18 cellular contexts compared by ENCODE assay signal in the genomic region with DNA sequence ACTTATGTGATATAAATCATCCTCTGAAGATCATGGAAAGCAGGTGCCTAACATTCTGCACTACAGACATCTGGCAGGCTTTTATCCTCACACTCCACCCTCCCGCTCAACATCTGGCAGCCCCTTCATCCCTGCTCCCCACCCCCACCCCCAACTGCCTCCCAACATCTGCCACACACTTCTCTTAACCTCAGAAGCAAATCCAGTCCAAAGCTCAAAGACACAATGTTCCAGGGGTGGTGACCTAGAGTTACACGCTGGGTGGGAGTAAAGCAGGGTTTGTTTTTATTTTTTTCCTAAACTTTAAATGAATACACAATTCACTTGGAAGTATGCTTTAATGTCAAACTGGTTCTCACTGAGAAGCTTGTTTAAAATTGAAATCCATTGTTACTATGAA.
DNase-seq lines count a peak whose midpoint lies in the region; ATAC-seq, FAIRE-seq and TF ChIP-seq lines count a peak whose summit lies in the region.
"Had no signal": no experiment of that assay in that cellular context is flagged by ENCODE, and none has a peak within 500 bp of the region (broad histone marks: within the 10 kb centered on the region; RNA-seq: fewer than 3 reads in every experiment).

No MANE protein-coding gene starts in this region.

- H3K4me2 ChIP-seq in PC-3 (ENCODE audit: low read length): peak overlapping the region; percentile 68

- intact Hi-C loops in PC-3 (cut with micrococcal nuclease): no loop called here

- no peaks in the 10 kb centered on the region for H3K79me2 ChIP-seq in PC-3 (ENCODE audit: low read length)

- H3K27ac ChIP-seq in PC-3 (ENCODE audit: low read length) (peak overlapping the region; percentile 57), foreskin keratinocyte (peak overlapping the region; percentile 68), small intestine (ENCODE audit: low read depth in 1 of 2, low read length in 1 of 2) (no peak overlapping the region)

- ATAC-seq in PC-3: no peak
- ATAC-seq in foreskin keratinocyte: no peak
- ATAC-seq: GM12878 had no signal

- H3K4me3 ChIP-seq in PC-3 (ENCODE audit: low read length): no peak overlapping the region
- H3K4me3 ChIP-seq in small intestine (ENCODE audit: low read depth in 1 of 2, low read length in 2 of 2): no peak overlapping the region
- H3K4me3 ChIP-seq: GM12878 had no signal

- TF ChIP-seq CTCF in PC-3 (conservative IDR thresholded peaks at IDR 0.05; ENCODE audit: low read depth, low read length): no peak
- TF ChIP-seq CTCF in foreskin keratinocyte (conservative IDR thresholded peaks at IDR 0.05): no peak

- CTCF ChIA-PET in PC-3 (lab: Charles Lee): no interaction called here

- H3K9me3 ChIP-seq in PC-3 (ENCODE audit: low read length) (no peaks in the 10 kb centered on the region), small intestine (ENCODE audit: control insufficient read depth, low read depth) (no peaks in the 10 kb centered on the region)

- no peak overlapping the region for H3K9ac ChIP-seq in PC-3 (ENCODE audit: low read length)

- no TSS peak for BruUV-seq in PC-3 (replicated peaks; lab: Mats Ljungman, UMichigan)

- POLR2A ChIA-PET in PC-3 (lab: Charles Lee; ENCODE audit: unreplicated experiment): no interaction called here

- FAIRE-seq in small intestine (lab: Jason Lieb, UNC): no peak
- FAIRE-seq: D721Med, G401.6, GM12878, GM18507 had no signal

- H3K27me3 ChIP-seq in PC-3 (ENCODE audit: low read length): no peaks in the 10 kb centered on the region
- H3K27me3 ChIP-seq in foreskin keratinocyte: no peaks in the 10 kb centered on the region
- H3K27me3 ChIP-seq in small intestine (ENCODE audit: control insufficient read depth in 2 of 2, insufficient read depth in 2 of 2, low read length in 2 of 2): no peaks in the 10 kb centered on the region

- DNase-seq in NCI-H510A treated with DMSO at 0.1 percent for 48 hours (lab: John Stamatoyannopoulos, UW) (peak; percentile 38), NCI-H510A (lab: John Stamatoyannopoulos, UW) (no peak), PC-3 (no peak), foreskin keratinocyte (no peak), small intestine (peak; percentile 10), T1000 (lab: John Stamatoyannopoulos, UW) (no peak), HK-2 (ENCODE audit: unreplicated experiment) (no peak), NCI-H1048 (lab: John Stamatoyannopoulos, UW) (no peak)
- DNase-seq: 8988T; CD4-positive, alpha-beta memory T cell; DND-41; HCEC 1CT; NCI-H187 treated with DMSO at 0.1 percent for 48 hours; NCI-H446 treated with DMSO at 0.1 percent for 48 hours had no signal

- H4K20me1 ChIP-seq in PC-3 (ENCODE audit: low read length): no peaks in the 10 kb centered on the region

- H3K36me3 ChIP-seq in PC-3 (ENCODE audit: low read depth, low read length) (no peaks in the 10 kb centered on the region), small intestine (ENCODE audit: control insufficient read depth in 2 of 2, insufficient read depth in 2 of 2, low read length in 2 of 2) (no peaks in the 10 kb centered on the region)

- H3K4me1 ChIP-seq in PC-3 (ENCODE audit: insufficient read depth, low read length) (peaks cover 39% of the 10 kb centered on the region), foreskin keratinocyte (peaks cover 18% of the 10 kb centered on the region), small intestine (ENCODE audit: control insufficient read depth in 2 of 2, insufficient read depth in 1 of 2, low read depth in 1 of 2, low read length in 1 of 2) (peaks cover 0 to 2% of the 10 kb centered on the region in 2 donors)

- WGBS in small intestine, 3 donors: 55 to 61% (median 58%) methylated on average over 2 of the region's 2 CpGs

- no peak overlapping the region for H2AFZ ChIP-seq in PC-3 (ENCODE audit: low read length)

- no peaks in the 10 kb centered on the region for H3K9me2 ChIP-seq in PC-3 (replicated peaks; ENCODE audit: low read length)

- H3F3A ChIP-seq in PC-3 (ENCODE audit: low read length, unreplicated experiment): peaks cover 8% of the 10 kb centered on the region

Comparison
In these comparisons a context has a peak if more than half of its experiments do, and no peak if none do; other contexts are left out.
1. DNase-seq: peak in NCI-H510A treated with DMSO at 0.1 percent for 48 hours (single experiment) and small intestine (single experiment); none in NCI-H510A (single experiment), PC-3 (single experiment), foreskin keratinocyte (0 of 2), T1000 (single experiment), HK-2 (single experiment) and NCI-H1048 (single experiment).
2. H3K27ac ChIP-seq: peak in PC-3 (single experiment) and foreskin keratinocyte (single experiment); none in small intestine (0 of 2).